ENCODE assay signal across 8 cellular contexts in genomic region chr12:49130151-49131050, GRCh38. TPM values are rescaled to one million over a fixed set of nuclear protein-coding genes. Genes with fewer than 3 reads are reported as not detected.
DNase-seq lines count a peak whose midpoint lies in the region; ATAC-seq and TF ChIP-seq lines count a peak whose summit lies in the region.

No MANE protein-coding gene starts in this region.

- CTCF ChIA-PET in activated CD4-positive, alpha-beta T cell treated with anti-CD3 and anti-CD28 coated beads, Interleukin-2, amount 10 ng/mL, durations not matched to agents 7 days and 5 days (lab: Charles Lee): interaction anchor here (0.5 to 3.1 kb wide), 37 partner anchors 9 to 440 kb away, joined by 3 to 37 read pairs (median 4); partner anchors contain the start of genes DHH, LMBR1L, RHEBL1 and SPATS2

- H3K36me3 Mint-ChIP-seq in activated CD4-positive, alpha-beta T cell treated with anti-CD3 and anti-CD28 coated beads, Interleukin-2, amount 10 ng/mL, durations not matched to agents 7 days and 5 days (ENCODE audit: low read depth): peaks cover 47% of the 10 kb centered on the region

- POLR2A ChIA-PET in activated CD4-positive, alpha-beta T cell treated with anti-CD3 and anti-CD28 coated beads, Interleukin-2, amount 10 ng/mL, durations not matched to agents 7 days and 5 days (lab: Charles Lee): interaction anchor here (0.6 to 2.3 kb wide), 13 partner anchors 17 to 611 kb away, joined by 3 to 17 read pairs (median 3); partner anchors contain the start of genes LMBR1L, RHEBL1, SPATS2 and TMBIM6

- H3K4me1 ChIP-seq in left lung: peaks cover 18 to 37% of the 10 kb centered on the region in 2 donors

- peaks cover 9 to 34% of the 10 kb centered on the region in 2 donors for H3K36me3 ChIP-seq in left lung

- peaks cover 52% of the 10 kb centered on the region for H3K4me1 Mint-ChIP-seq in activated CD4-positive, alpha-beta T cell treated with anti-CD3 and anti-CD28 coated beads, Interleukin-2, amount 10 ng/mL, durations not matched to agents 7 days and 5 days

- peak overlapping the region; percentile 99 for H3K27ac Mint-ChIP-seq in activated CD4-positive, alpha-beta T cell treated with anti-CD3 and anti-CD28 coated beads, Interleukin-2, amount 10 ng/mL, durations not matched to agents 7 days and 5 days

- peak overlapping the region; percentile 100 for H3K4me3 ChIP-seq in coronary artery
- H3K4me3 ChIP-seq in left lung: peak overlapping the region; percentile 86 to 97

- H3K9me3 Mint-ChIP-seq in activated CD4-positive, alpha-beta T cell treated with anti-CD3 and anti-CD28 coated beads, Interleukin-2, amount 10 ng/mL, durations not matched to agents 7 days and 5 days: no peaks in the 10 kb centered on the region

- no peaks in the 10 kb centered on the region for H3K9me3 ChIP-seq in left lung

- peak overlapping the region; percentile 98 for H3K27ac ChIP-seq in C4-2B
- H3K27ac ChIP-seq in coronary artery: peak overlapping the region; percentile 95 to 100
- H3K27ac ChIP-seq in left lung: peak overlapping the region; percentile 100

- ATAC-seq in GM19351 (IDR thresholded peaks at IDR 0.05; ENCODE audit: unreplicated experiment) (peak; percentile 59), HG03469 (IDR thresholded peaks at IDR 0.05; ENCODE audit: unreplicated experiment) (peak; percentile 29), left lung (peak; percentile 84)

- DNase-seq in NCI-H526 treated with DMSO at 0.1 percent for 48 hours (lab: John Stamatoyannopoulos, UW): peak; percentile 76
- peak; percentile 93 for DNase-seq in activated CD4-positive, alpha-beta T cell treated with anti-CD3 and anti-CD28 coated beads, Interleukin-2, amount 10 ng/mL, durations not matched to agents 7 days and 5 days
- DNase-seq in coronary artery (ENCODE audit: low spot score): peak; percentile 95
- peak; percentile 96 to 98 for DNase-seq in left lung
- DNase-seq in stimulated activated CD4-positive, alpha-beta T cell treated with anti-CD3 and anti-CD28 coated beads, Interleukin-2, amount 100 ng/mL, for 24 hours: peak; percentile 92

- peak; percentile 99 for TF ChIP-seq CTCF in C4-2B (conservative IDR thresholded peaks at IDR 0.05)
- TF ChIP-seq CTCF in coronary artery (IDR thresholded peaks at IDR 0.05): peak; percentile 79
- peak; percentile 86 to 92 for TF ChIP-seq CTCF in left lung (IDR thresholded peaks at IDR 0.05)

- peak overlapping the region; percentile 98 for H3K4me3 Mint-ChIP-seq in activated CD4-positive, alpha-beta T cell treated with anti-CD3 and anti-CD28 coated beads, Interleukin-2, amount 10 ng/mL, durations not matched to agents 7 days and 5 days

- intact Hi-C loops in left lung (cut with DNase I): loop anchor here in 1 of 2 donors (5.0 to 10.0 kb wide), 2 partner anchors 54 to 107 kb away; partner anchors contain the start of gene TUBA1A

- H3K27me3 ChIP-seq in left lung: no peaks in the 10 kb centered on the region

- no peaks in the 10 kb centered on the region for H3K27me3 Mint-ChIP-seq in activated CD4-positive, alpha-beta T cell treated with anti-CD3 and anti-CD28 coated beads, Interleukin-2, amount 10 ng/mL, durations not matched to agents 7 days and 5 days

RNA-seq across cellular contexts. Expression of gene TUBA1B, which starts 0.8 kb away (rescaled TPM):
- total RNA-seq in activated CD4-positive, alpha-beta T cell treated with anti-CD3 and anti-CD28 coated beads, Interleukin-2, amount 10 ng/mL, durations not matched to agents 7 days and 5 days: 1,000 to 10,000 TPM; 2,153 to 2,254 TPM
- 1,000 to 10,000 TPM in 1 of 2 donors, 100 to 1,000 TPM in 1; 603 to 1,153 TPM for total RNA-seq in left lung

RNA-seq across cellular contexts. Expression of gene LMBR1L, which starts 19.8 kb away (rescaled TPM):
- 10 to 100 TPM; 60.3 to 62.3 TPM for total RNA-seq in activated CD4-positive, alpha-beta T cell treated with anti-CD3 and anti-CD28 coated beads, Interleukin-2, amount 10 ng/mL, durations not matched to agents 7 days and 5 days
- 10 to 100 TPM; 39.9 to 42.8 TPM for total RNA-seq in left lung

RNA-seq across cellular contexts. Expression of gene DHH, which starts 35.8 kb away (rescaled TPM):
- under 1 TPM in 1 of 2 experiments, not detected in 1; 0.12 TPM for total RNA-seq in activated CD4-positive, alpha-beta T cell treated with anti-CD3 and anti-CD28 coated beads, Interleukin-2, amount 10 ng/mL, durations not matched to agents 7 days and 5 days
- total RNA-seq in left lung: 1 to 10 TPM; 2.0 to 2.9 TPM

RNA-seq across cellular contexts. Expression of gene TUBA1A, which starts 58.5 kb away (rescaled TPM):
- 100 to 1,000 TPM in 1 of 2 experiments, 10 to 100 TPM in 1; 94.8 to 109 TPM for total RNA-seq in activated CD4-positive, alpha-beta T cell treated with anti-CD3 and anti-CD28 coated beads, Interleukin-2, amount 10 ng/mL, durations not matched to agents 7 days and 5 days
- 100 to 1,000 TPM; 205 to 235 TPM for total RNA-seq in left lung

Comparison
In these comparisons a context has a peak if more than half of its experiments do, and no peak if none do; other contexts are left out.
1. Peak in every context shown above with its lines: DNase-seq, ATAC-seq, H3K4me3 ChIP-seq and H3K27ac ChIP-seq.
2. ATAC-seq: peak in every context shown above with its lines; median percentile 84 in left lung; 59 in GM19351; 29 in HG03469.